In genomic region chr19:52569648-52570004, GRCh38 we compare ENCODE assay signal across 1 cellular context.
TF ChIP-seq lines count a peak whose summit lies in the region.

No MANE protein-coding gene starts in this region.

TF ChIP-seq in HepG2, 621 proteins besides CTCF, POLR2A, EP300 and RAD21:
- TF ChIP-seq ZFX (CRISPR knock-in tag; IDR thresholded peaks at IDR 0.05; ENCODE audit: low read depth) (peak; percentile 41; the same call in 1 of the 2 replicates), ZNF263 (CRISPR knock-in tag; IDR thresholded peaks at IDR 0.05) (peak; percentile 53; the same call in 1 of the 2 replicates)
